ENCODE assay signal across 22 cellular contexts in genomic region chr16:10808850-10809249, GRCh38. TPM values are rescaled to one million over a fixed set of nuclear protein-coding genes. Genes with fewer than 3 reads are reported as not detected.
"Had no signal": no experiment of that assay in that cellular context is flagged by ENCODE, and none has a peak within 500 bp of the region (broad histone marks: within the 10 kb centered on the region; RNA-seq: fewer than 3 reads in every experiment).

No MANE protein-coding gene starts in this region.

- H3K9me3 ChIP-seq: esophagus muscularis mucosa, gastrocnemius medialis, heart right ventricle, psoas muscle, testis, tibial nerve, upper lobe of right lung, vagina had no signal

- H3K4me3 ChIP-seq: esophagus muscularis mucosa, gastrocnemius medialis, heart right ventricle, psoas muscle, testis, tibial nerve, upper lobe of right lung, vagina had no signal

- H3K4me3 Mint-ChIP-seq: effector memory CD8-positive, alpha-beta T cell; naive thymus-derived CD4-positive, alpha-beta T cell; nephron progenitor cell; stimulated activated naive CD8-positive, alpha-beta T cell treated with anti-CD3 and anti-CD28 coated beads, Interleukin-15, Interleukin-2, amounts not matched to agents 100 ng/mL and 50 ng/mL, for 24 hours had no signal

- H3K27me3 Mint-ChIP-seq: effector memory CD8-positive, alpha-beta T cell had no signal

- DNase-seq: effector memory CD8-positive, alpha-beta T cell; gastrocnemius medialis; heart right ventricle; hypothalamus; kidney glomerular epithelial cell; naive thymus-derived CD4-positive, alpha-beta T cell; nephron progenitor cell; psoas muscle; retina; stimulated activated CD4-positive, alpha-beta T cell treated with anti-CD3 and anti-CD28 coated beads, Interleukin-2, amount 100 ng/mL, for 24 hours; testis; upper lobe of right lung had no signal

- H3K27ac Mint-ChIP-seq: effector memory CD8-positive, alpha-beta T cell; naive thymus-derived CD4-positive, alpha-beta T cell; stimulated activated naive CD8-positive, alpha-beta T cell treated with anti-CD3 and anti-CD28 coated beads, Interleukin-15, Interleukin-2, amounts not matched to agents 100 ng/mL and 50 ng/mL, for 24 hours had no signal

- FAIRE-seq: islet of Langerhans had no signal

- H3K27ac ChIP-seq: epithelial cell of prostate, esophagus muscularis mucosa, gastrocnemius medialis, heart right ventricle, psoas muscle, testis, tibial nerve, upper lobe of right lung, vagina had no signal

- H3K9me3 Mint-ChIP-seq: effector memory CD8-positive, alpha-beta T cell; nephron progenitor cell; stimulated activated naive CD8-positive, alpha-beta T cell treated with anti-CD3 and anti-CD28 coated beads, Interleukin-15, Interleukin-2, amounts not matched to agents 100 ng/mL and 50 ng/mL, for 24 hours had no signal

- H3K36me3 ChIP-seq: esophagus muscularis mucosa, gastrocnemius medialis, heart right ventricle, tibial nerve, upper lobe of right lung, vagina had no signal

- H3K27me3 ChIP-seq: gastrocnemius medialis, heart right ventricle, testis, tibial nerve, upper lobe of right lung, vagina had no signal

- ATAC-seq: effector memory CD8-positive, alpha-beta T cell; gastrocnemius medialis; heart right ventricle; naive thymus-derived CD4-positive, alpha-beta T cell; psoas muscle; sciatic nerve; upper lobe of right lung had no signal

- H3K36me3 Mint-ChIP-seq: naive thymus-derived CD4-positive, alpha-beta T cell had no signal

- H3K4me1 ChIP-seq: esophagus muscularis mucosa, gastrocnemius medialis, psoas muscle, testis, tibial nerve, upper lobe of right lung, vagina had no signal

RNA-seq across cellular contexts. Expression of gene TVP23A, which starts 9.7 kb away (rescaled TPM):
- total RNA-seq: fibroblast of villous mesenchyme, gastrocnemius medialis, lung microvascular endothelial cell, mononuclear cell had no signal
